Comparison of ENCODE assay signal across 8 cellular contexts in the genomic region with DNA sequence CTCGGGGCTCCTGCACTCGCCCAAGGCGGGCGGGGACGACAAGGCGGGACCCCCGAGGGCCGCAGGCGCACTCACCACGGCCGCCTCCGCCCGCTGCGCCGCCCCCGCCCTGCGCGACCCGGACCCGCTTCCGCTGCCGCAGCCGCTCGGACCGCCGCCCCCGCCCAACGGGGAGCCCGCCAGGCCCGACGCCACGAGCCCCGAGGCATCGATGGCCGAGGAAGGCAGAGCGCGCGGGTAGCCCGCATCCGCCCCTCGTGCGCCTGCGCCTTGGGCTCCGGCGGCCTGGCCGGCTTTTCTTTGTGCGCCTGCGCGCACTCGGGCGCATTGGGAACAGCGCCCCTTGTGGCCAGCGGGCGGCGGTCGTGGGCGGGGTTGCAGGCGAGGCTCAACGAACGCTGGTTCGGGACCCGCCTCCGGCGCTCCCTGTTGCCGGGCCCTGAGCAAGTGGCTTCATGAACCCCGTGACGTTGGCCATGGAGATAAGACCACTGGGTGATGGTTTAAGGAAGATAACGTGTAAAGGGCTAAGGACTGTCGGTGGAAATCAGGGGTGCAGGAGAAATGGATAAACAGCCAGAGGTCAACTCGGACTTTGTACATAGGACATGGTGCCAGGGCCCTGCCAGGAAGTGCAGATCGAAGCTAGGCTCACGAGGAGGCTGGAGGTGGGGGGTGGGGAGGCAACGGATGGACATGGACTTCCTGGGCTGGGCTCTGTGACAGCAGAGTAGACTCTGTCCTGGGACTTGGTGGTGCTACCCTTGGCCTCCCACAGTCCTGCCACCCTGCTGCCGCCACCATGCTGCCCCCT. TPM values are rescaled to one million over a fixed set of nuclear protein-coding genes. Genes with fewer than 3 reads are reported as not detected.
DNase-seq lines count a peak whose midpoint lies in the region; ATAC-seq and TF ChIP-seq lines count a peak whose summit lies in the region.

A gene (plus strand): TSS at position 725 of the 814 bp plus-strand sequence. CDS start 78 bp downstream, at position 803.
A gene with protein sequence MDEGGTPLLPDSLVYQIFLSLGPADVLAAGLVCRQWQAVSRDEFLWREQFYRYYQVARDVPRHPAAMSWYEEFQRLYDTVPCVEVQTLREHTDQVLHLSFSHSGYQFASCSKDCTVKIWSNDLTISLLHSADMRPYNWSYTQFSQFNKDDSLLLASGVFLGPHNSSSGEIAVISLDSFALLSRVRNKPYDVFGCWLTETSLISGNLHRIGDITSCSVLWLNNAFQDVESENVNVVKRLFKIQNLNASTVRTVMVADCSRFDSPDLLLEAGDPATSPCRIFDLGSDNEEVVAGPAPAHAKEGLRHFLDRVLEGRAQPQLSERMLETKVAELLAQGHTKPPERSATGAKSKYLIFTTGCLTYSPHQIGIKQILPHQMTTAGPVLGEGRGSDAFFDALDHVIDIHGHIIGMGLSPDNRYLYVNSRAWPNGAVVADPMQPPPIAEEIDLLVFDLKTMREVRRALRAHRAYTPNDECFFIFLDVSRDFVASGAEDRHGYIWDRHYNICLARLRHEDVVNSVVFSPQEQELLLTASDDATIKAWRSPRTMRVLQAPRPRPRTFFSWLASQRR (minus strand): TSS at position 220 of the 814 bp plus-strand sequence. CDS start 655 bp downstream, outside the sequence.

- peak within 1 kb of the TSS; percentile 87 for H3K27ac ChIP-seq in thymus (ENCODE audit: low read depth)

- peaks cover 6% of the 10 kb centered on the region for H3K4me1 Mint-ChIP-seq in activated naive CD8-positive, alpha-beta T cell treated with anti-CD3 and anti-CD28 coated beads for 36 hours
- peaks cover 9% of the 10 kb centered on the region for H3K4me1 Mint-ChIP-seq in osteocyte (ENCODE audit: unreplicated experiment)

- peak; percentile 98 for TF ChIP-seq CTCF in osteocyte (IDR thresholded peaks at IDR 0.05)

- H3K27me3 ChIP-seq in thymus (ENCODE audit: control insufficient read depth, insufficient read depth): no peaks in the 10 kb centered on the region

- intact Hi-C loops in Right ventricle myocardium inferior (cut with DNase I): loop anchor here (1.0 to 5.0 kb wide), 6 partner anchors 42 to 154 kb away; a partner anchor contains a TSS

- 6% methylated on average over 74 of the region's 74 CpGs for WGBS in thymus

- H3K4me1 ChIP-seq in thymus (ENCODE audit: control insufficient read depth, insufficient read depth, low read length): peaks cover 20% of the 10 kb centered on the region

- peak within 1 kb of the TSS; percentile 81 for H3K4me3 Mint-ChIP-seq in activated naive CD8-positive, alpha-beta T cell treated with anti-CD3 and anti-CD28 coated beads for 36 hours
- H3K4me3 Mint-ChIP-seq in osteocyte (ENCODE audit: unreplicated experiment): peak within 1 kb of the TSS; percentile 72

- H3K36me3 ChIP-seq in thymus (ENCODE audit: control insufficient read depth, insufficient read depth): peaks cover 37% of the 10 kb centered on the region

- H3K27ac Mint-ChIP-seq in activated naive CD8-positive, alpha-beta T cell treated with anti-CD3 and anti-CD28 coated beads for 36 hours: peak within 1 kb of the TSS; percentile 82
- H3K27ac Mint-ChIP-seq in osteocyte (ENCODE audit: unreplicated experiment): peak within 1 kb of the TSS; percentile 85

- DNase-seq in NCI-H1048 (lab: John Stamatoyannopoulos, UW) (peak; percentile 89), Right ventricle myocardium inferior (ENCODE audit: missing footprints) (peak; percentile 98), osteocyte (ENCODE audit: extremely low spot score, unreplicated experiment) (peak; percentile 99)
- peak; percentile 98 for DNase-seq in activated naive CD8-positive, alpha-beta T cell treated with anti-CD3 and anti-CD28 coated beads for 36 hours

- H3K9me3 ChIP-seq in thymus (ENCODE audit: control insufficient read depth): peaks cover 1% of the 10 kb centered on the region

- H3K4me3 ChIP-seq in thymus (ENCODE audit: low read length): peak within 1 kb of the TSS; percentile 97

- ATAC-seq in HG02588 (IDR thresholded peaks at IDR 0.05; ENCODE audit: unreplicated experiment): peak; percentile 80
- ATAC-seq in SK-N-SH treated with all-trans-retinoic acid at 6 μM for 48 hours: peak; percentile 63
- peak; percentile 81 for ATAC-seq in Right ventricle myocardium inferior

- H3K27me3 Mint-ChIP-seq in activated naive CD8-positive, alpha-beta T cell treated with anti-CD3 and anti-CD28 coated beads for 36 hours: no peaks in the 10 kb centered on the region
- no peaks in the 10 kb centered on the region for H3K27me3 Mint-ChIP-seq in osteocyte (ENCODE audit: unreplicated experiment)

- peak; percentile 63 for TF ChIP-seq POLR2A in GM10847 (IDR thresholded peaks at IDR 0.05; ENCODE audit: extremely low read depth, insufficient read length)

- no peaks in the 10 kb centered on the region for H3K9me3 Mint-ChIP-seq in activated naive CD8-positive, alpha-beta T cell treated with anti-CD3 and anti-CD28 coated beads for 36 hours
- H3K9me3 Mint-ChIP-seq in osteocyte (ENCODE audit: unreplicated experiment): no peaks in the 10 kb centered on the region

- H3K36me3 Mint-ChIP-seq in activated naive CD8-positive, alpha-beta T cell treated with anti-CD3 and anti-CD28 coated beads for 36 hours: peaks cover 5% of the 10 kb centered on the region
- peaks cover 7% of the 10 kb centered on the region for H3K36me3 Mint-ChIP-seq in osteocyte (ENCODE audit: unreplicated experiment)

TF ChIP-seq in SK-N-SH treated with all-trans-retinoic acid at 6 μM for 48 hours, 23 proteins besides CTCF, POLR2A, EP300 and RAD21:
- peak; percentile 56; the same call in 1 of the 2 replicates for TF ChIP-seq ZFP3 (CRISPR knock-in tag; IDR thresholded peaks at IDR 0.05)
- 0 out of 2 replicates have a peak, but pooled peaks have one; percentile 54 for TF ChIP-seq GLIS3 (CRISPR knock-in tag; IDR thresholded peaks at IDR 0.05)
- TF ChIP-seq RARB (CRISPR knock-in tag; IDR thresholded peaks at IDR 0.05): no peak
- TF ChIP-seq BACH2 (CRISPR knock-in tag; IDR thresholded peaks at IDR 0.05; ENCODE audit: borderline replicate concordance): no peak

RNA-seq across cellular contexts. Expression of the first gene that starts in this region (rescaled TPM):
- under 1 TPM in 1 of 2 experiments, not detected in 1; 0.90 TPM for total RNA-seq in activated naive CD8-positive, alpha-beta T cell treated with anti-CD3 and anti-CD28 coated beads for 36 hours
- total RNA-seq in Right ventricle myocardium inferior (1.3 TPM), osteocyte (1.3 and 1.7 TPM in 2 replicates)
- polyA plus RNA-seq in thymus: 6.5 TPM

RNA-seq across cellular contexts. Expression of the second gene that starts in this region (rescaled TPM):
- total RNA-seq in activated naive CD8-positive, alpha-beta T cell treated with anti-CD3 and anti-CD28 coated beads for 36 hours: 10 to 100 TPM; 55.6 to 59.3 TPM
- 143 TPM for total RNA-seq in Right ventricle myocardium inferior
- total RNA-seq in osteocyte: 84.4 and 93.0 TPM in 2 replicates
- 162 TPM for polyA plus RNA-seq in thymus

Comparison
In these comparisons a context has a peak if more than half of its experiments do, and no peak if none do; other contexts are left out.
1. Peak in every context shown above with its lines: DNase-seq, ATAC-seq, H3K4me3 ChIP-seq and H3K27ac ChIP-seq.